Comparison of ENCODE assay signal across 2 cellular contexts in genomic region chr5:132666310-132667123, GRCh38.
TF ChIP-seq lines count a peak whose summit lies in the region.

No MANE protein-coding gene starts in this region.

TF ChIP-seq in IMR-90, 13 proteins besides CTCF, POLR2A, EP300 and RAD21:
- no peak for TF ChIP-seq MXI1 (IDR thresholded peaks at IDR 0.05; ENCODE audit: borderline replicate concordance, low read depth, low read length)
- TF ChIP-seq NFE2L2 (IDR thresholded peaks at IDR 0.05; ENCODE audit: low read depth, low read length): no peak
- TF ChIP-seq CEBPB (IDR thresholded peaks at IDR 0.05; ENCODE audit: low read depth, low read length): no peak
- TF ChIP-seq RCOR1 (IDR thresholded peaks at IDR 0.05; ENCODE audit: insufficient replicate concordance, low read length): no peak
- no peak for TF ChIP-seq CHD1 (IDR thresholded peaks at IDR 0.05; ENCODE audit: low read depth, low read length)
- no peak for TF ChIP-seq ELK1 (IDR thresholded peaks at IDR 0.05; ENCODE audit: borderline replicate concordance, low read depth, low read length)
- TF ChIP-seq SMC3 (IDR thresholded peaks at IDR 0.05; ENCODE audit: low read depth, low read length): no peak
- no peak for TF ChIP-seq FOS (IDR thresholded peaks at IDR 0.05; ENCODE audit: low read depth, low read length)
- no peak for TF ChIP-seq BHLHE40 (IDR thresholded peaks at IDR 0.05; ENCODE audit: low read depth, low read length)
TF ChIP-seq in IMR-90: peak in this region for 0.

TF ChIP-seq in K562, 482 proteins besides CTCF, POLR2A, EP300 and RAD21 (continues in another document):
- TF ChIP-seq RBM25 (IDR thresholded peaks at IDR 0.05; ENCODE audit: low read depth, low read length, severe bottlenecking): no peak
- peak; percentile 65; the same call in 1 of the 2 replicates for TF ChIP-seq RNF2 (IDR thresholded peaks at IDR 0.05)
- TF ChIP-seq SMARCB1 (IDR thresholded peaks at IDR 0.05; ENCODE audit: insufficient read length, low read depth): no peak
- peak; percentile 80; the same call in 1 of the 2 replicates for TF ChIP-seq HMG20A (CRISPR knock-in tag; conservative IDR thresholded peaks at IDR 0.05)
- TF ChIP-seq SIRT6 (IDR thresholded peaks at IDR 0.05; ENCODE audit: low read depth, low read length): no peak
- TF ChIP-seq FOXK1 (CRISPR knock-in tag; IDR thresholded peaks at IDR 0.05; ENCODE audit: borderline replicate concordance): no peak; the same call in 1 of the 2 replicates
- TF ChIP-seq CBX1 (IDR thresholded peaks at IDR 0.05; ENCODE audit: low read depth): no peak
- no peak for TF ChIP-seq HNRNPLL (IDR thresholded peaks at IDR 0.05; ENCODE audit: low read depth, low read length, poor library complexity, severe bottlenecking)
- TF ChIP-seq MED1 (CRISPR knock-in tag; IDR thresholded peaks at IDR 0.05; ENCODE audit: borderline replicate concordance): no peak
- 0 out of 4 replicates have a peak, but pooled peaks of 1 of the 2 experiments have one; percentile 45 for TF ChIP-seq ARNT (IDR thresholded peaks at IDR 0.05)
- peak; percentile 96 for TF ChIP-seq ZNF584 (CRISPR knock-in tag; IDR thresholded peaks at IDR 0.05; ENCODE audit: low read depth)
- TF ChIP-seq HEY1 (CRISPR knock-in tag; IDR thresholded peaks at IDR 0.05; ENCODE audit: borderline replicate concordance): no peak
- TF ChIP-seq CAMTA2 (CRISPR knock-in tag; conservative IDR thresholded peaks at IDR 0.05): no peak; the same call in 1 of the 2 replicates
- no peak for TF ChIP-seq SNRNP70 (optimal IDR thresholded peaks at IDR 0.05; ENCODE audit: low read depth, low read length)
- no peak for TF ChIP-seq RFX5 (IDR thresholded peaks at IDR 0.05; ENCODE audit: low read depth, low read length)
- TF ChIP-seq ZNF282 (CRISPR knock-in tag; IDR thresholded peaks at IDR 0.05): no peak
- TF ChIP-seq KAT8 (IDR thresholded peaks at IDR 0.05; ENCODE audit: low read depth): no peak
- peak; percentile 61; the same call in 1 of the 2 replicates for TF ChIP-seq JUNB (CRISPR knock-in tag; conservative IDR thresholded peaks at IDR 0.05)
- peak; percentile 98 for TF ChIP-seq ZNF76 (CRISPR knock-in tag; IDR thresholded peaks at IDR 0.05; ENCODE audit: borderline replicate concordance)
- no peak for TF ChIP-seq SMAD2 (IDR thresholded peaks at IDR 0.05; ENCODE audit: low read depth, low read length)
- TF ChIP-seq BDP1 (IDR thresholded peaks at IDR 0.05; ENCODE audit: insufficient read depth, insufficient read length): no peak
- TF ChIP-seq NFYB (IDR thresholded peaks at IDR 0.05; ENCODE audit: extremely low read depth, insufficient read length): no peak
- TF ChIP-seq ZNF124 (CRISPR knock-in tag; IDR thresholded peaks at IDR 0.05): no peak
- peak; percentile 71 for TF ChIP-seq DPF2 (IDR thresholded peaks at IDR 0.05)
- no peak for TF ChIP-seq ZSCAN29 (IDR thresholded peaks at IDR 0.05)
- TF ChIP-seq MYNN (IDR thresholded peaks at IDR 0.05): peak; percentile 86
- TF ChIP-seq MYNN (CRISPR knock-in tag; IDR thresholded peaks at IDR 0.05): no peak
- TF ChIP-seq PPARD (CRISPR knock-in tag; IDR thresholded peaks at IDR 0.05): no peak
- TF ChIP-seq PREB (CRISPR knock-in tag; IDR thresholded peaks at IDR 0.05): peak; percentile 87; the same call in 1 of the 2 replicates
- TF ChIP-seq TGIF2 (CRISPR knock-in tag; IDR thresholded peaks at IDR 0.05): peak; percentile 71; the same call in 1 of the 2 replicates
- no peak for TF ChIP-seq LARP7 (IDR thresholded peaks at IDR 0.05)
- TF ChIP-seq ZNF318 (IDR thresholded peaks at IDR 0.05; ENCODE audit: borderline replicate concordance in 1 of 2, low read depth in 1 of 2): no peak
- no peak for TF ChIP-seq LEF1 (IDR thresholded peaks at IDR 0.05)
- peak; percentile 81 for TF ChIP-seq CBFA2T3 (IDR thresholded peaks at IDR 0.05)
- no peak for TF ChIP-seq E2F4 (CRISPR knock-in tag; IDR thresholded peaks at IDR 0.05; ENCODE audit: low read depth)
- no peak for TF ChIP-seq KAT2B (IDR thresholded peaks at IDR 0.05; ENCODE audit: low read depth, low read length)
- TF ChIP-seq ZNF354B (CRISPR knock-in tag; IDR thresholded peaks at IDR 0.05): peak; percentile 84
- no peak for TF ChIP-seq MAFF (IDR thresholded peaks at IDR 0.05; ENCODE audit: low read length)
- no peak for TF ChIP-seq CCNT2 (IDR thresholded peaks at IDR 0.05; ENCODE audit: borderline replicate concordance, extremely low read depth, insufficient read length, low read depth, low read length)
- TF ChIP-seq ZEB2 (IDR thresholded peaks at IDR 0.05): no peak; the same call in 1 of the 2 replicates
- no peak for TF ChIP-seq CC2D1A (IDR thresholded peaks at IDR 0.05)
- 0 out of 2 replicates have a peak, but pooled peaks have one; percentile 27 for TF ChIP-seq SOX6 (IDR thresholded peaks at IDR 0.05)
- no peak for TF ChIP-seq ZNF778 (CRISPR knock-in tag; IDR thresholded peaks at IDR 0.05)
- peak; percentile 78; the same call in 1 of the 2 replicates for TF ChIP-seq MTA3 (IDR thresholded peaks at IDR 0.05; ENCODE audit: borderline replicate concordance)
- TF ChIP-seq ZMIZ1 (IDR thresholded peaks at IDR 0.05; ENCODE audit: low read depth in 2 of 2, low read length in 2 of 2): peak in 1 of 2 experiments; percentile 48; a peak in 1 of 4 replicates
- no peak for TF ChIP-seq ATF2 (CRISPR knock-in tag; IDR thresholded peaks at IDR 0.05)
- TF ChIP-seq HDAC2 (IDR thresholded peaks at IDR 0.05): no peak
- TF ChIP-seq ETV6 (IDR thresholded peaks at IDR 0.05; ENCODE audit: borderline replicate concordance in 1 of 2, low read depth in 2 of 2, low read length in 1 of 2): no peak
- peak; percentile 59; the same call in 1 of the 2 replicates for TF ChIP-seq ETV6 (CRISPR knock-in tag; IDR thresholded peaks at IDR 0.05; ENCODE audit: borderline replicate concordance)
- peak; percentile 93 for TF ChIP-seq BCL6 (CRISPR knock-in tag; IDR thresholded peaks at IDR 0.05)
- TF ChIP-seq ETS2 (tag; IDR thresholded peaks at IDR 0.05; ENCODE audit: borderline replicate concordance, poor library complexity, severe bottlenecking): peak; percentile 34
- TF ChIP-seq ADNP (tag; IDR thresholded peaks at IDR 0.05): 0 out of 2 replicates have a peak, but pooled peaks have one; percentile 16
- peak; percentile 99 for TF ChIP-seq DMBX1 (CRISPR knock-in tag; IDR thresholded peaks at IDR 0.05; ENCODE audit: borderline replicate concordance)
- TF ChIP-seq KDM2B (CRISPR knock-in tag; IDR thresholded peaks at IDR 0.05): 0 out of 2 replicates have a peak, but pooled peaks have one; percentile 20
- peak; percentile 98 for TF ChIP-seq ELF4 (CRISPR knock-in tag; IDR thresholded peaks at IDR 0.05)
- TF ChIP-seq ZNF165 (CRISPR knock-in tag; IDR thresholded peaks at IDR 0.05; ENCODE audit: borderline replicate concordance): peak; percentile 96
- TF ChIP-seq NELFE (IDR thresholded peaks at IDR 0.05; ENCODE audit: insufficient read depth, insufficient read length): no peak
